ENCODE assay signal across 8 cellular contexts in genomic region chr5:119356384-119357188, GRCh38. TPM values are rescaled to one million over a fixed set of nuclear protein-coding genes. Genes with fewer than 3 reads are reported as not detected.
DNase-seq lines count a peak whose midpoint lies in the region; ATAC-seq, FAIRE-seq and TF ChIP-seq lines count a peak whose summit lies in the region.

No MANE protein-coding gene starts in this region.

- H3K4me2 ChIP-seq in OCI-LY1 (ENCODE audit: low read length) (peak overlapping the region; percentile 90), endothelial cell of umbilical vein (ENCODE audit: insufficient read depth, low read length) (peak overlapping the region; percentile 91), neural cell (ENCODE audit: low read length) (peak overlapping the region; percentile 37)

- H3K27me3 ChIP-seq in OCI-LY1 (ENCODE audit: insufficient read depth, low read length) = no peaks in the 10 kb centered on the region
- peaks cover 0 to 1% of the 10 kb centered on the region in 2 experiments for H3K27me3 ChIP-seq in endothelial cell of umbilical vein (ENCODE audit: control insufficient read depth in 2 of 2, insufficient read depth in 2 of 2, low read length in 2 of 2)
- peaks cover 34% of the 10 kb centered on the region for H3K27me3 ChIP-seq in neural cell (ENCODE audit: insufficient read depth, low read depth, low read length)

- H3K4me3 ChIP-seq in OCI-LY1 (ENCODE audit: low read depth, low read length, poor library complexity, severe bottlenecking) = peak overlapping the region; percentile 80
- peak overlapping the region; percentile 37 to 80 (median 60) for H3K4me3 ChIP-seq in endothelial cell of umbilical vein (replicated peaks in 1 of 3; ENCODE audit: insufficient read depth in 1 of 3, low read depth in 1 of 3, low read length in 3 of 3)
- H3K4me3 ChIP-seq in neural cell (ENCODE audit: low read length) = peak overlapping the region; percentile 64

- peak overlapping the region; percentile 97 for H3K27ac ChIP-seq in OCI-LY1 (ENCODE audit: low read depth, low read length, poor library complexity, severe bottlenecking)
- no peak overlapping the region for H3K27ac ChIP-seq in endothelial cell of umbilical vein (ENCODE audit: insufficient read depth, low read depth, low read length)
- no peak overlapping the region for H3K27ac ChIP-seq in neural cell (ENCODE audit: low read length)
- no peak overlapping the region for H3K27ac ChIP-seq in substantia nigra (ENCODE audit: low read depth, low read length, poor library complexity, severe bottlenecking)

- no peaks in the 10 kb centered on the region for H3K9me1 ChIP-seq in endothelial cell of umbilical vein (replicated peaks; ENCODE audit: control insufficient read depth, extremely low read depth, insufficient read depth, low read length)

- BruUV-seq in endothelial cell of umbilical vein (replicated peaks; lab: Mats Ljungman, UMichigan) = no TSS peak

- DNase-seq in endothelial cell of umbilical vein (ENCODE audit: low read depth, low spot score) (peak; percentile 36), substantia nigra (lab: John Stamatoyannopoulos, UW) (no peak), amniotic stem cell (lab: John Stamatoyannopoulos, UW) (no peak), T1000 (lab: John Stamatoyannopoulos, UW) (no peak)

- no peaks in the 10 kb centered on the region for H3K9me2 ChIP-seq in OCI-LY1 (ENCODE audit: low read depth, low read length)
- no peaks in the 10 kb centered on the region for H3K9me2 ChIP-seq in neural cell (ENCODE audit: insufficient read depth, low read length)

- no peaks in the 10 kb centered on the region for H3K9me3 ChIP-seq in OCI-LY1 (ENCODE audit: low read length)
- H3K9me3 ChIP-seq in endothelial cell of umbilical vein (replicated peaks; ENCODE audit: control insufficient read depth, insufficient read depth, low read length) = no peaks in the 10 kb centered on the region
- no peaks in the 10 kb centered on the region for H3K9me3 ChIP-seq in neural cell (ENCODE audit: low read length)

- TF ChIP-seq CTCF in OCI-LY1 (IDR thresholded peaks at IDR 0.05; ENCODE audit: low read length) = no peak
- no peak for TF ChIP-seq CTCF in endothelial cell of umbilical vein (IDR thresholded peaks at IDR 0.05; ENCODE audit: extremely low read depth in 1 of 2, insufficient read depth in 1 of 2, low read depth in 1 of 2, low read length in 2 of 2)
- TF ChIP-seq CTCF in neural cell (IDR thresholded peaks at IDR 0.05; ENCODE audit: poor library complexity, severe bottlenecking) = no peak

- POLR2A ChIA-PET in endothelial cell of umbilical vein (lab: Charles Lee) = no interaction called here

- H3K36me3 ChIP-seq in OCI-LY1 (ENCODE audit: insufficient read depth, low read length) = peaks cover 7% of the 10 kb centered on the region; the same call in 1 of the 2 replicates
- H3K36me3 ChIP-seq in endothelial cell of umbilical vein (ENCODE audit: control insufficient read depth in 2 of 2, extremely low read depth in 1 of 2, insufficient read depth in 2 of 2, low read length in 2 of 2) = no peaks in the 10 kb centered on the region
- H3K36me3 ChIP-seq in neural cell (ENCODE audit: insufficient read depth, low read length) = no peaks in the 10 kb centered on the region

- 0 out of 2 replicates have a peak, but pooled peaks cover 6% of the 10 kb centered on the region for H3F3A ChIP-seq in OCI-LY1 (ENCODE audit: insufficient read depth, low read length)
- H3F3A ChIP-seq in neural cell (ENCODE audit: insufficient read depth, low read length, poor library complexity, severe bottlenecking) = no peaks in the 10 kb centered on the region

- TF ChIP-seq POLR2A in endothelial cell of umbilical vein (IDR thresholded peaks at IDR 0.05; ENCODE audit: low read depth, low read length) = no peak

- H2AFZ ChIP-seq in OCI-LY1 (ENCODE audit: low read length) (no peak overlapping the region), endothelial cell of umbilical vein (ENCODE audit: low read depth, low read length) (peak overlapping the region; percentile 80), neural cell (ENCODE audit: low read depth, low read length) (no peak overlapping the region)

- ATAC-seq in GM19467 (IDR thresholded peaks at IDR 0.05; ENCODE audit: unreplicated experiment) (peak; percentile 4), HG03280 (IDR thresholded peaks at IDR 0.05; ENCODE audit: unreplicated experiment) (no peak)

- intact Hi-C loops in endothelial cell of umbilical vein (cut with micrococcal nuclease) = loop anchor here (1.0 kb wide), 1 partner anchor 88 kb away; no protein-coding TSS in a partner anchor

- no peaks in the 10 kb centered on the region for H4K20me1 ChIP-seq in OCI-LY1 (ENCODE audit: insufficient read depth, low read length)
- no peaks in the 10 kb centered on the region for H4K20me1 ChIP-seq in endothelial cell of umbilical vein (replicated peaks; ENCODE audit: control insufficient read depth, extremely low read depth, insufficient read depth, low read length)
- H4K20me1 ChIP-seq in neural cell (ENCODE audit: insufficient read depth) = no peaks in the 10 kb centered on the region

- no peak for TF ChIP-seq EP300 in neural cell (conservative IDR thresholded peaks at IDR 0.05; ENCODE audit: poor library complexity, severe bottlenecking)

- peak; percentile 55 for FAIRE-seq in endothelial cell of umbilical vein (lab: Jason Lieb, UNC)

- TF ChIP-seq RAD21 in neural cell (conservative IDR thresholded peaks at IDR 0.05) = no peak

- peaks cover 95% of the 10 kb centered on the region for H3K4me1 ChIP-seq in OCI-LY1 (ENCODE audit: insufficient read depth, low read length, severe bottlenecking)
- peaks cover 11% of the 10 kb centered on the region for H3K4me1 ChIP-seq in endothelial cell of umbilical vein (ENCODE audit: control insufficient read depth, extremely low read depth, insufficient read depth, low read length)

- H3K79me2 ChIP-seq in OCI-LY1 (ENCODE audit: insufficient read depth, low read length) = peaks cover 83% of the 10 kb centered on the region
- H3K79me2 ChIP-seq in endothelial cell of umbilical vein (ENCODE audit: control insufficient read depth, insufficient read depth, low read length) = no peaks in the 10 kb centered on the region
- H3K79me2 ChIP-seq in neural cell (replicated peaks; ENCODE audit: insufficient read depth, low read length) = no peaks in the 10 kb centered on the region

- peak overlapping the region; percentile 87 for H3K9ac ChIP-seq in OCI-LY1 (ENCODE audit: low read length)
- H3K9ac ChIP-seq in endothelial cell of umbilical vein (replicated peaks; ENCODE audit: extremely low read depth, insufficient read depth, low read length) = peak overlapping the region; percentile 39
- H3K9ac ChIP-seq in neural cell (ENCODE audit: low read length) = no peak overlapping the region

- CTCF ChIA-PET in endothelial cell of umbilical vein (lab: Charles Lee) = interaction anchor here (0.6 to 3.0 kb wide), 9 partner anchors 10 to 369 kb away, joined by 3 to 22 read pairs (median 3); partner anchors contain the start of gene DTWD2

- dilution Hi-C loops in endothelial cell of umbilical vein (cut with MboI; ENCODE audit: extremely low pct_ligation_motif_present, low sequenced_read_pairs) = no loop called here

TF ChIP-seq in endothelial cell of umbilical vein, 7 proteins besides CTCF, POLR2A, EP300 and RAD21:
- TF ChIP-seq JUN (IDR thresholded peaks at IDR 0.05; ENCODE audit: borderline replicate concordance, insufficient read depth, insufficient read length, low read depth) (no peak), MAX (IDR thresholded peaks at IDR 0.05; ENCODE audit: insufficient read depth, insufficient read length) (no peak), POLR2AphosphoS5 (IDR thresholded peaks at IDR 0.05; ENCODE audit: insufficient read depth, low read depth, low read length) (no peak), FOS (IDR thresholded peaks at IDR 0.05; ENCODE audit: borderline replicate concordance, insufficient read depth, low read length) (no peak), EZH2 (IDR thresholded peaks at IDR 0.05; ENCODE audit: borderline replicate concordance, low read depth, low read length, severe bottlenecking) (no peak), MYC (IDR thresholded peaks at IDR 0.05; ENCODE audit: low read depth, low read length) (no peak), GATA2 (IDR thresholded peaks at IDR 0.05; ENCODE audit: insufficient read depth, insufficient read length, low read depth, low read length) (no peak)

TF ChIP-seq in neural cell, 6 proteins besides CTCF, POLR2A, EP300 and RAD21 (continues in another document):
- TF ChIP-seq TAF1 (IDR thresholded peaks at IDR 0.05; ENCODE audit: low read depth) = no peak
- no peak for TF ChIP-seq SMC3 (conservative IDR thresholded peaks at IDR 0.05; ENCODE audit: poor library complexity)
- no peak for TF ChIP-seq MXI1 (conservative IDR thresholded peaks at IDR 0.05; ENCODE audit: poor library complexity, severe bottlenecking)
- no peak for TF ChIP-seq POLR2AphosphoS5 (IDR thresholded peaks at IDR 0.05)

RNA-seq across cellular contexts. Expression of gene TNFAIP8, which starts 0.8 kb away (rescaled TPM):
- 6.0 and 7.4 TPM in 2 replicates for total RNA-seq in endothelial cell of umbilical vein
- 3.0 and 4.7 TPM in 2 replicates for polyA plus RNA-seq in endothelial cell of umbilical vein
- 7.6 and 10.1 TPM in 2 replicates for polyA plus RNA-seq in endothelial cell of umbilical vein (2011; cell fraction: cytosol; rRNA removed)
- 2.5 and 4.2 TPM in 2 replicates for polyA plus RNA-seq in endothelial cell of umbilical vein (2011; cell fraction: nucleus; rRNA removed)
- 8.0 and 11.7 TPM in 2 replicates for polyA plus RNA-seq in endothelial cell of umbilical vein (2012)
- 1.9 and 6.2 TPM in 2 replicates for polyA minus RNA-seq in endothelial cell of umbilical vein
- 27.8 TPM for polyA minus RNA-seq in endothelial cell of umbilical vein (2011; cell fraction: cytosol; rRNA and poly(A)+ RNA removed)
- polyA minus RNA-seq in endothelial cell of umbilical vein (2011; cell fraction: nucleus; rRNA and poly(A)+ RNA removed) = 4.7 and 4.9 TPM in 2 replicates
- 0.26 and 1.1 TPM in 2 replicates for polyA plus RNA-seq in neural cell
- 0.73 and 1.4 TPM in 2 replicates for polyA minus RNA-seq in neural cell

Comparison
In these comparisons a context has a peak if more than half of its experiments do, and no peak if none do; other contexts are left out.
1. H3K4me2 ChIP-seq: peak in every context shown above with its lines; median percentile 91 in endothelial cell of umbilical vein; 90 in OCI-LY1; 37 in neural cell.